Comparison of ENCODE assay signal across 7 cellular contexts in the genomic region with DNA sequence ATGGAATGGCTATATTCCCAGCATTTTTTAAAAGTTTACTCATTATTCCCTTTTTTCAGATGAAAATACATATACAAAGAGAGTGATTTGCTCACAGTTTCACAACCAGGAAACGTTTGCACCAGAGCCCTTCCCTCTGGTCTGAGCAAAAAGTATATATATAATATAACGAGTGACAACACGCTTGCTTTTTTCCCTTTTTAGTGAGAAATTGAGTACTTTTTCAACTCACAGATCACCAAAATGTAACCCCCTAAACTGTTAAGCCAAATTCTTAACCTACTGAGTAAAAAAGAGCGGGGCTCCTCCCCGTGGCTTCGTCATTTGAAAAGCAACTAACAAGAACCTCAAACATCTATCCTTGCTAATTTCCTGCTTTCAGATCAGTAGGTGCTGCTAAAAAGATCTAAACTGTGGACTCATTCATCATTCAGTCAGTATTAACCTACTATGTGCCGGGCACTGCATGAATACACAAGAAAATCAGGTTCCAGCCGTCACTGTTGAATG. TPM values are rescaled to one million over a fixed set of nuclear protein-coding genes. Genes with fewer than 3 reads are reported as not detected.
DNase-seq lines count a peak whose midpoint lies in the region; ATAC-seq and TF ChIP-seq lines count a peak whose summit lies in the region.

No MANE protein-coding gene starts in this region.

- no peaks in the 10 kb centered on the region for H3K9me3 ChIP-seq in hepatocyte (ENCODE audit: low read depth)

- WGBS in hepatocyte (ENCODE audit: low lambda C conversion rate, missing lambda C conversion rate) = 18% methylated on average over 8 of the region's 8 CpGs

- H2AFZ ChIP-seq in hepatocyte = peak overlapping the region; percentile 67

- H3K27ac ChIP-seq in hepatocyte = peak overlapping the region; percentile 98

- H3K9me2 ChIP-seq in hepatocyte (replicated peaks; ENCODE audit: insufficient read depth) = no peaks in the 10 kb centered on the region

- ATAC-seq in GM18505 (IDR thresholded peaks at IDR 0.05; ENCODE audit: unreplicated experiment) = no peak
- ATAC-seq in HG02642 (IDR thresholded peaks at IDR 0.05; ENCODE audit: poor library complexity, unreplicated experiment) = no peak

- DNase-seq in GM12865 (ENCODE audit: low read depth) = peak; percentile 74
- DNase-seq in NCI-H748 (lab: John Stamatoyannopoulos, UW; ENCODE audit: unreplicated experiment) = peak; percentile 45
- DNase-seq in activated T-helper 9 cell treated with anti-CD3 and anti-CD28 coated beads, Interleukin-2, amount 50 U/mL, for 16 hours (ENCODE audit: low read depth) = peak; percentile 34
- DNase-seq in hepatocyte (ENCODE audit: low spot score) = peak; percentile 36
- peak; percentile 23 to 33 (median 27) for DNase-seq in stimulated activated CD4-positive, alpha-beta T cell treated with anti-CD3 and anti-CD28 coated beads, Interleukin-12 subunit alpha, Interleukin-12 subunit beta, amount 100 ng/mL, for 48 hours (ENCODE audit: low read depth in 2 of 3, low spot score in 1 of 3)

- H3K36me3 ChIP-seq in hepatocyte (replicated peaks; ENCODE audit: insufficient read depth, low read depth) = no peaks in the 10 kb centered on the region

- H3K4me3 ChIP-seq in GM12865 (ENCODE audit: low read depth, low read length) (peak overlapping the region; percentile 95), hepatocyte (peak overlapping the region; percentile 77)

- no peaks in the 10 kb centered on the region for H3K27me3 ChIP-seq in hepatocyte

- H3K79me2 ChIP-seq in hepatocyte = peaks cover 33% of the 10 kb centered on the region

- peaks cover 25% of the 10 kb centered on the region for H4K20me1 ChIP-seq in hepatocyte (ENCODE audit: insufficient read depth, poor library complexity, severe bottlenecking)

- no peak for TF ChIP-seq CTCF in GM12865 (IDR thresholded peaks at IDR 0.05; ENCODE audit: insufficient read depth, low read depth, low read length, missing control alignments)
- TF ChIP-seq CTCF in hepatocyte (IDR thresholded peaks at IDR 0.05; ENCODE audit: poor library complexity) = no peak

- H3K4me2 ChIP-seq in hepatocyte = peak overlapping the region; percentile 78

- no peak for TF ChIP-seq POLR2A in GM18505 (IDR thresholded peaks at IDR 0.05; ENCODE audit: borderline replicate concordance, extremely low read depth, insufficient read depth, insufficient read length)

- H3K4me1 ChIP-seq in hepatocyte (ENCODE audit: insufficient read depth) = peaks cover 19% of the 10 kb centered on the region

RNA-seq across cellular contexts. Expression of a gene that starts 1.0 kb away (rescaled TPM):
- total RNA-seq in hepatocyte = 57.7 and 64.5 TPM in 2 replicates
- polyA plus RNA-seq in hepatocyte = 13.4 and 13.7 TPM in 2 replicates

RNA-seq across cellular contexts. Expression of a gene that starts 45.5 kb away (rescaled TPM):
- total RNA-seq in hepatocyte = 97.3 and 97.6 TPM in 2 replicates
- polyA plus RNA-seq in hepatocyte = 36.0 and 50.0 TPM in 2 replicates
